ENCODE assay signal across 15 cellular contexts in genomic region chr9:33946779-33947535, GRCh38.
DNase-seq lines count a peak whose midpoint lies in the region; ATAC-seq, FAIRE-seq and TF ChIP-seq lines count a peak whose summit lies in the region.
"Had no signal": no experiment of that assay in that cellular context is flagged by ENCODE, and none has a peak within 500 bp of the region (broad histone marks: within the 10 kb centered on the region; RNA-seq: fewer than 3 reads in every experiment).

No MANE protein-coding gene starts in this region.

- no peak for TF ChIP-seq RAD21 in SK-N-SH (IDR thresholded peaks at IDR 0.05; ENCODE audit: low read length)

- no peak overlapping the region for H2AFZ ChIP-seq in SK-N-SH (ENCODE audit: low read depth)
- no peak overlapping the region for H2AFZ ChIP-seq in fibroblast of lung (ENCODE audit: low read length)
- H2AFZ ChIP-seq in smooth muscle cell (ENCODE audit: low read depth), result no peak overlapping the region

- H3K9me3 ChIP-seq in SK-N-SH (no peaks in the 10 kb centered on the region), fibroblast of lung (ENCODE audit: control insufficient read depth, insufficient read depth, low read depth, low read length) (no peaks in the 10 kb centered on the region), smooth muscle cell (replicated peaks; ENCODE audit: low read depth) (no peaks in the 10 kb centered on the region), A673 (ENCODE audit: low read depth, low read length, poor library complexity, severe bottlenecking) (no peaks in the 10 kb centered on the region)
- H3K9me3 ChIP-seq: upper lobe of left lung had no signal

- peak overlapping the region; percentile 23; the same call in 1 of the 2 replicates for H3K9ac ChIP-seq in SK-N-SH
- no peak overlapping the region for H3K9ac ChIP-seq in fibroblast of lung (ENCODE audit: insufficient read depth, low read length)
- peak overlapping the region; percentile 44 for H3K9ac ChIP-seq in smooth muscle cell (ENCODE audit: low read depth)

- CTCF ChIA-PET in SK-N-SH (lab: Yijun Ruan, JAX) (no interaction called here), A673 (lab: Charles Lee) (no interaction called here)

- H3K4me1 ChIP-seq in SK-N-SH (ENCODE audit: control insufficient read depth in 1 of 2, insufficient read depth in 2 of 2, low read depth in 1 of 2, low read length in 1 of 2) (peaks cover 0 to 22% of the 10 kb centered on the region in 2 experiments; a peak in 2 of 4 replicates), fibroblast of lung (ENCODE audit: control insufficient read depth, extremely low read depth, insufficient read depth, low read length) (peaks cover 29% of the 10 kb centered on the region), smooth muscle cell (ENCODE audit: low read depth) (no peaks in the 10 kb centered on the region), A673 (ENCODE audit: insufficient read depth, low read length, poor library complexity, severe bottlenecking) (peaks cover 12% of the 10 kb centered on the region)

- TF ChIP-seq CTCF in SK-N-SH (IDR thresholded peaks at IDR 0.05) (no peak), fibroblast of lung (conservative IDR thresholded peaks at IDR 0.05 in 1 of 2, IDR thresholded peaks at IDR 0.05 in 1 of 2; ENCODE audit: low read depth in 1 of 2, low read length in 2 of 2) (no peak), smooth muscle cell (IDR thresholded peaks at IDR 0.05; ENCODE audit: borderline replicate concordance, insufficient read depth, poor library complexity, severe bottlenecking) (no peak), A673 (conservative IDR thresholded peaks at IDR 0.05; ENCODE audit: low read depth, low read length) (no peak)

- no peaks in the 10 kb centered on the region for H3K27me3 ChIP-seq in SK-N-SH (ENCODE audit: insufficient read depth)
- no peaks in the 10 kb centered on the region for H3K27me3 ChIP-seq in fibroblast of lung (ENCODE audit: control insufficient read depth, insufficient read depth, low read length)
- no peaks in the 10 kb centered on the region for H3K27me3 ChIP-seq in smooth muscle cell (ENCODE audit: low read depth)
- no peaks in the 10 kb centered on the region for H3K27me3 ChIP-seq in A673 (replicated peaks; ENCODE audit: insufficient read depth, low read depth, low read length, poor library complexity)
- H3K27me3 ChIP-seq: dorsolateral prefrontal cortex, upper lobe of left lung had no signal

- TF ChIP-seq POLR2A in GM12892 (IDR thresholded peaks at IDR 0.05; ENCODE audit: low read depth, low read length), result no peak

- peak overlapping the region; percentile 42 for H3K4me2 ChIP-seq in SK-N-SH
- H3K4me2 ChIP-seq in fibroblast of lung (ENCODE audit: extremely low read depth, insufficient read depth, low read length), result peak overlapping the region; percentile 26
- H3K4me2 ChIP-seq in smooth muscle cell, result peak overlapping the region; percentile 50

- DNase-seq in GM12892 (ENCODE audit: insufficient read length), result no peak
- DNase-seq in SK-N-SH, result no peak
- peak; percentile 96 to 99 for DNase-seq in fibroblast of lung (ENCODE audit: low read depth in 2 of 2)
- no peak for DNase-seq in smooth muscle cell (lab: John Stamatoyannopoulos, UW; ENCODE audit: unreplicated experiment)
- DNase-seq in A673 (ENCODE audit: low spot score), result no peak
- DNase-seq in GDM1 (lab: John Stamatoyannopoulos, UW), result no peak
- DNase-seq: activated T-cell treated with anti-CD3 and anti-CD28 coated beads for 4 hours, dorsolateral prefrontal cortex, H7, NCI-H1105, occipital lobe, T-helper 9 cell, upper lobe of left lung had no signal

- H4K20me1 ChIP-seq in SK-N-SH (ENCODE audit: insufficient read depth), result peaks cover 8% of the 10 kb centered on the region
- H4K20me1 ChIP-seq in fibroblast of lung (ENCODE audit: control insufficient read depth, extremely low read depth, insufficient read depth, low read length), result no peaks in the 10 kb centered on the region
- peaks cover 9% of the 10 kb centered on the region for H4K20me1 ChIP-seq in smooth muscle cell (ENCODE audit: low read depth)

- 44% methylated on average over 3 of the region's 3 CpGs for WGBS in SK-N-SH (ENCODE audit: low lambda C conversion rate)
- 68% methylated on average over 3 of the region's 3 CpGs for WGBS in smooth muscle cell (ENCODE audit: low lambda C conversion rate)

- H3K36me3 ChIP-seq in SK-N-SH (replicated peaks in 1 of 2; ENCODE audit: control insufficient read depth in 1 of 2, insufficient read depth in 2 of 2, low read length in 1 of 2) (peaks cover 14 to 28% of the 10 kb centered on the region in 2 experiments), fibroblast of lung (ENCODE audit: control insufficient read depth, insufficient read depth, low read length) (no peaks in the 10 kb centered on the region), smooth muscle cell (ENCODE audit: low read depth) (no peaks in the 10 kb centered on the region), A673 (ENCODE audit: insufficient read depth, low read length, poor library complexity, severe bottlenecking) (peaks cover 44% of the 10 kb centered on the region)

- H3F3A ChIP-seq in SK-N-SH (replicated peaks; ENCODE audit: insufficient read depth), result peaks cover 30% of the 10 kb centered on the region
- H3F3A ChIP-seq in smooth muscle cell (ENCODE audit: low read depth), result peaks cover 27% of the 10 kb centered on the region

- H3K79me2 ChIP-seq in SK-N-SH (ENCODE audit: insufficient read depth) (peaks cover 18% of the 10 kb centered on the region; the same call in 1 of the 2 replicates), fibroblast of lung (ENCODE audit: control insufficient read depth, insufficient read depth, low read length) (no peaks in the 10 kb centered on the region), smooth muscle cell (ENCODE audit: low read depth) (no peaks in the 10 kb centered on the region)

- POLR2A ChIA-PET in SK-N-SH (lab: Yijun Ruan, JAX), result no interaction called here
- POLR2A ChIA-PET in A673 (lab: Charles Lee; ENCODE audit: low non-redundant PET), result no interaction called here

- no peak for ATAC-seq in GM18520 (IDR thresholded peaks at IDR 0.05; ENCODE audit: unreplicated experiment)

- H3K4me3 ChIP-seq in SK-N-SH (ENCODE audit: low read depth in 2 of 2, low read length in 1 of 2) (no peak overlapping the region), fibroblast of lung (replicated peaks in 1 of 4; ENCODE audit: control extremely low read depth in 1 of 4, insufficient read depth in 1 of 4, low read depth in 3 of 4, low read length in 4 of 4) (no peak overlapping the region), smooth muscle cell (no peak overlapping the region), A673 (ENCODE audit: low read depth, low read length, poor library complexity, severe bottlenecking) (no peak overlapping the region)
- H3K4me3 ChIP-seq: dorsolateral prefrontal cortex, upper lobe of left lung had no signal

- TF ChIP-seq EP300 in SK-N-SH (IDR thresholded peaks at IDR 0.05; ENCODE audit: borderline replicate concordance in 1 of 2, low read depth in 1 of 2, low read length in 1 of 2), result peak in 1 of 2 experiments; percentile 78; a peak in 1 of 4 replicates

- no TSS peak for BruUV-seq in A673 (replicated peaks; lab: Mats Ljungman, UMichigan)

- FAIRE-seq in GM12892 (lab: Jason Lieb, UNC), result peak; percentile 9
- FAIRE-seq: islet of Langerhans had no signal

- peak overlapping the region; percentile 19 to 89; a peak in 3 of 4 replicates for H3K27ac ChIP-seq in SK-N-SH (ENCODE audit: low read depth in 2 of 2, low read length in 1 of 2)
- peak overlapping the region; percentile 1 for H3K27ac ChIP-seq in fibroblast of lung (ENCODE audit: insufficient read depth, low read length)
- H3K27ac ChIP-seq in smooth muscle cell (ENCODE audit: low read depth), result peak overlapping the region; percentile 91
- H3K27ac ChIP-seq in A673 (ENCODE audit: low read depth, low read length, poor library complexity, severe bottlenecking), result no peak overlapping the region
- H3K27ac ChIP-seq: dorsolateral prefrontal cortex, upper lobe of left lung had no signal

- intact Hi-C loops in A673 (cut with micrococcal nuclease; ENCODE audit: unreplicated experiment), result no loop called here

- no peaks in the 10 kb centered on the region for H3K9me2 ChIP-seq in SK-N-SH

TF ChIP-seq in SK-N-SH, 30 proteins besides CTCF, POLR2A, EP300 and RAD21 (continues in another document):
- peak; percentile 95 for TF ChIP-seq TEAD4 (IDR thresholded peaks at IDR 0.05; ENCODE audit: borderline replicate concordance, insufficient read depth)
- TF ChIP-seq MXI1 (IDR thresholded peaks at IDR 0.05; ENCODE audit: low read depth, low read length), result no peak
- TF ChIP-seq TAF1 (IDR thresholded peaks at IDR 0.05; ENCODE audit: borderline replicate concordance, low read depth, low read length), result no peak
- peak; percentile 67; the same call in 1 of the 2 replicates for TF ChIP-seq MEF2A (IDR thresholded peaks at IDR 0.05; ENCODE audit: borderline replicate concordance, low read depth)
- peak; percentile 71; the same call in 1 of the 2 replicates for TF ChIP-seq ZBTB33 (IDR thresholded peaks at IDR 0.05; ENCODE audit: borderline replicate concordance, low read depth)
- no peak for TF ChIP-seq NRF1 (IDR thresholded peaks at IDR 0.05; ENCODE audit: low read depth, low read length)
- peak; percentile 100 for TF ChIP-seq NFIC (IDR thresholded peaks at IDR 0.05; ENCODE audit: borderline replicate concordance)
- no peak for TF ChIP-seq RFX5 (IDR thresholded peaks at IDR 0.05; ENCODE audit: low read length)
- TF ChIP-seq PBX3 (IDR thresholded peaks at IDR 0.05), result peak; percentile 77

Comparison
In these comparisons a context has a peak if more than half of its experiments do, and no peak if none do; other contexts are left out.
1. DNase-seq: peak in fibroblast of lung (2 of 2); none in GM12892 (single experiment), SK-N-SH (single experiment), smooth muscle cell (single experiment), A673 (single experiment) and GDM1 (single experiment).
2. Peak in every context shown above with its lines, with median percentiles within 50 percentile points of each other: H3K4me2 ChIP-seq.